4 cellular contexts compared by ENCODE assay signal in the genomic region with DNA sequence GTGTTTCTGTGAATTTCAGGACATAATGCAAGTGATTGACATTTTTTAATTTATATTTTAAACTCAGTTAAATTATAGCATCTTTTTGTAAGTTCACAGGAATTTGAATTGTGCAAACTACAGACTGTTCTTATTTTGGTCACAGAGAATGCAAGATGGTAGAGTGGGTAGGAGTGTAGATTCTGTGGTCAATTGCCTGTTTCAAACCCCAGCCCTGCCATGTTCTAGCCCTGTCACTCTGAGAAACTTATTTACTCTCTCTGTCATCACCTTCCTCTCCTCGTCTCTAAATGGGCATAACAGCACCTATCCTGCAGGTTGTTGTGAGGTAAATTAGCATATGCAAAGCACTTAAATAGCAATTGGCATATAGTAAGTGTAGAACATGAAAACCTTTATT.
"Had no signal": no experiment of that assay in that cellular context is flagged by ENCODE, and none has a peak within 500 bp of the region (broad histone marks: within the 10 kb centered on the region; RNA-seq: fewer than 3 reads in every experiment).

No MANE protein-coding gene starts in this region.

- H3K27me3 Mint-ChIP-seq: IgD-negative memory B cell had no signal

- DNase-seq: GM23248, H9, HCEC 1CT had no signal

- H3K36me3 Mint-ChIP-seq: IgD-negative memory B cell had no signal

- H3K9me3 Mint-ChIP-seq: H9 had no signal

- H3K27ac Mint-ChIP-seq: H9 had no signal

- H3K4me3 Mint-ChIP-seq: H9, IgD-negative memory B cell had no signal
